2 cellular contexts compared by ENCODE assay signal in genomic region chr22:43945632-43946390, GRCh38.
TF ChIP-seq lines count a peak whose summit lies in the region.

No MANE protein-coding gene starts in this region.

TF ChIP-seq in GM12891, 5 proteins besides CTCF, POLR2A, EP300 and RAD21:
- TF ChIP-seq POLR2AphosphoS5 (IDR thresholded peaks at IDR 0.05; ENCODE audit: low read depth, low read length) = no peak
- no peak for TF ChIP-seq SPI1 (IDR thresholded peaks at IDR 0.05; ENCODE audit: low read depth, low read length)
- TF ChIP-seq TAF1 (IDR thresholded peaks at IDR 0.05; ENCODE audit: low read depth, low read length) = no peak
- no peak for TF ChIP-seq PAX5 (IDR thresholded peaks at IDR 0.05; ENCODE audit: insufficient read depth, low read length, severe bottlenecking)
- no peak for TF ChIP-seq POU2F2 (IDR thresholded peaks at IDR 0.05; ENCODE audit: low read depth, low read length)
TF ChIP-seq in GM12891: peak in this region for 0.

TF ChIP-seq in H1, 55 proteins besides CTCF, POLR2A, EP300 and RAD21:
- no peak for TF ChIP-seq CHD2 (IDR thresholded peaks at IDR 0.05; ENCODE audit: low read length)
- TF ChIP-seq CHD1 (IDR thresholded peaks at IDR 0.05; ENCODE audit: low read depth, low read length) = no peak
- TF ChIP-seq GABPA (IDR thresholded peaks at IDR 0.05; ENCODE audit: borderline replicate concordance, insufficient read depth, low read length) = 0 out of 2 replicates have a peak, but pooled peaks have one; percentile 40
- TF ChIP-seq CREB1 (IDR thresholded peaks at IDR 0.05) = 0 out of 2 replicates have a peak, but pooled peaks have one; percentile 48
TF ChIP-seq in H1: peak in this region for 2.
